In the genomic region with DNA sequence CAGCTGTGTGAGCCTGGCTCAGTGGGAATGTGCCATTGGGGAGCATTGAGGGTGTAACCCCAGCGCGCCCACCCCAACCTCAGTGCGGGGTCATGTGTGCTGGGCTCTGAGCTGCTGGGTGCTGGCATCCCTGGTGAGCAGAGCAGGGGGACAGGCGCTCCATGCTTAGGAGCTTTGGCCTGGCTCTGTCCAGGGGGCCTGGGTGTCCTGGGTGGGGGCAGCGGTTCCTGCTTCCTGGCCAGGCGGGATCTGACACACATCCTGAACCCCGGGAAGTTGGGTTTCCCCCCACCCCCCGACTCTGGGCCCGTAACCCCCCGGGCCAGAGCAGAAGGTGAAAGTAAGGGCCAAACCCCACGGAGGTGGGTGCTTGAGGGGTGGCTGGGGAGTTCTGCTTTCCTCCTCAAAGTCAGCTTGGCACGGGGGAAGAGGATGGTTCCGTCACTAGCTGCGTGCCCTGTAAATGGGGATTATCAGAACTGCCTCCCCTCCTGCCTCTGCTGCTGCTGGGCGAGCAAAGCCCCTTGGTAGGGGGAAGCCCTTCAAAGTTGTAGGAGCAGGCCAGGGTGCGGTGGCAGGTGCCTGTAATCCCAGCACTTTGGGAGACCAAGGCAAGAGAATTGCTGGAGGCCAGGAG, we compare ENCODE assay signal across 2 cellular contexts.
TF ChIP-seq lines count a peak whose summit lies in the region.

No MANE protein-coding gene starts in this region.

TF ChIP-seq in SK-N-SH, 30 proteins besides CTCF, POLR2A, EP300 and RAD21 (continued from another document):
- TF ChIP-seq, protein P1, sequence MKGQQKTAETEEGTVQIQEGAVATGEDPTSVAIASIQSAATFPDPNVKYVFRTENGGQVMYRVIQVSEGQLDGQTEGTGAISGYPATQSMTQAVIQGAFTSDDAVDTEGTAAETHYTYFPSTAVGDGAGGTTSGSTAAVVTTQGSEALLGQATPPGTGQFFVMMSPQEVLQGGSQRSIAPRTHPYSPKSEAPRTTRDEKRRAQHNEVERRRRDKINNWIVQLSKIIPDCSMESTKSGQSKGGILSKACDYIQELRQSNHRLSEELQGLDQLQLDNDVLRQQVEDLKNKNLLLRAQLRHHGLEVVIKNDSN (IDR thresholded peaks at IDR 0.05; ENCODE audit: borderline replicate concordance, low read depth): no peak
- TF ChIP-seq, protein P2, sequence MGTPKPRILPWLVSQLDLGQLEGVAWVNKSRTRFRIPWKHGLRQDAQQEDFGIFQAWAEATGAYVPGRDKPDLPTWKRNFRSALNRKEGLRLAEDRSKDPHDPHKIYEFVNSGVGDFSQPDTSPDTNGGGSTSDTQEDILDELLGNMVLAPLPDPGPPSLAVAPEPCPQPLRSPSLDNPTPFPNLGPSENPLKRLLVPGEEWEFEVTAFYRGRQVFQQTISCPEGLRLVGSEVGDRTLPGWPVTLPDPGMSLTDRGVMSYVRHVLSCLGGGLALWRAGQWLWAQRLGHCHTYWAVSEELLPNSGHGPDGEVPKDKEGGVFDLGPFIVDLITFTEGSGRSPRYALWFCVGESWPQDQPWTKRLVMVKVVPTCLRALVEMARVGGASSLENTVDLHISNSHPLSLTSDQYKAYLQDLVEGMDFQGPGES (IDR thresholded peaks at IDR 0.05; ENCODE audit: low read depth, low read length): no peak
- TF ChIP-seq MEF2A (IDR thresholded peaks at IDR 0.05; ENCODE audit: borderline replicate concordance, low read depth) (no peak), ELF1 (IDR thresholded peaks at IDR 0.05) (no peak), FOSL2 (IDR thresholded peaks at IDR 0.05; ENCODE audit: borderline replicate concordance, low read depth) (no peak), POLR2AphosphoS5 (IDR thresholded peaks at IDR 0.05; ENCODE audit: low read depth, low read length) (no peak), JUND (IDR thresholded peaks at IDR 0.05) (no peak), EZH2phosphoT487 (IDR thresholded peaks at IDR 0.05; ENCODE audit: borderline replicate concordance, low read depth) (no peak)
- TF ChIP-seq, protein P3, sequence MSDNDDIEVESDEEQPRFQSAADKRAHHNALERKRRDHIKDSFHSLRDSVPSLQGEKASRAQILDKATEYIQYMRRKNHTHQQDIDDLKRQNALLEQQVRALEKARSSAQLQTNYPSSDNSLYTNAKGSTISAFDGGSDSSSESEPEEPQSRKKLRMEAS (IDR thresholded peaks at IDR 0.05; ENCODE audit: low read depth): no peak
- TF ChIP-seq, protein P4, sequence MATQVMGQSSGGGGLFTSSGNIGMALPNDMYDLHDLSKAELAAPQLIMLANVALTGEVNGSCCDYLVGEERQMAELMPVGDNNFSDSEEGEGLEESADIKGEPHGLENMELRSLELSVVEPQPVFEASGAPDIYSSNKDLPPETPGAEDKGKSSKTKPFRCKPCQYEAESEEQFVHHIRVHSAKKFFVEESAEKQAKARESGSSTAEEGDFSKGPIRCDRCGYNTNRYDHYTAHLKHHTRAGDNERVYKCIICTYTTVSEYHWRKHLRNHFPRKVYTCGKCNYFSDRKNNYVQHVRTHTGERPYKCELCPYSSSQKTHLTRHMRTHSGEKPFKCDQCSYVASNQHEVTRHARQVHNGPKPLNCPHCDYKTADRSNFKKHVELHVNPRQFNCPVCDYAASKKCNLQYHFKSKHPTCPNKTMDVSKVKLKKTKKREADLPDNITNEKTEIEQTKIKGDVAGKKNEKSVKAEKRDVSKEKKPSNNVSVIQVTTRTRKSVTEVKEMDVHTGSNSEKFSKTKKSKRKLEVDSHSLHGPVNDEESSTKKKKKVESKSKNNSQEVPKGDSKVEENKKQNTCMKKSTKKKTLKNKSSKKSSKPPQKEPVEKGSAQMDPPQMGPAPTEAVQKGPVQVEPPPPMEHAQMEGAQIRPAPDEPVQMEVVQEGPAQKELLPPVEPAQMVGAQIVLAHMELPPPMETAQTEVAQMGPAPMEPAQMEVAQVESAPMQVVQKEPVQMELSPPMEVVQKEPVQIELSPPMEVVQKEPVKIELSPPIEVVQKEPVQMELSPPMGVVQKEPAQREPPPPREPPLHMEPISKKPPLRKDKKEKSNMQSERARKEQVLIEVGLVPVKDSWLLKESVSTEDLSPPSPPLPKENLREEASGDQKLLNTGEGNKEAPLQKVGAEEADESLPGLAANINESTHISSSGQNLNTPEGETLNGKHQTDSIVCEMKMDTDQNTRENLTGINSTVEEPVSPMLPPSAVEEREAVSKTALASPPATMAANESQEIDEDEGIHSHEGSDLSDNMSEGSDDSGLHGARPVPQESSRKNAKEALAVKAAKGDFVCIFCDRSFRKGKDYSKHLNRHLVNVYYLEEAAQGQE (IDR thresholded peaks at IDR 0.05; ENCODE audit: low read depth, low read length): no peak

TF ChIP-seq in SK-N-SH treated with all-trans-retinoic acid at 6 μM for 48 hours, 23 proteins besides CTCF, POLR2A, EP300 and RAD21 (continued from another document):
- TF ChIP-seq TCF4 (CRISPR knock-in tag; IDR thresholded peaks at IDR 0.05; ENCODE audit: borderline replicate concordance): no peak
- TF ChIP-seq RARB (CRISPR knock-in tag; IDR thresholded peaks at IDR 0.05): no peak
- TF ChIP-seq ARNTL (CRISPR knock-in tag; IDR thresholded peaks at IDR 0.05; ENCODE audit: borderline replicate concordance, low read depth): no peak
- TF ChIP-seq BACH2 (CRISPR knock-in tag; IDR thresholded peaks at IDR 0.05; ENCODE audit: borderline replicate concordance): no peak
- TF ChIP-seq, protein P5, sequence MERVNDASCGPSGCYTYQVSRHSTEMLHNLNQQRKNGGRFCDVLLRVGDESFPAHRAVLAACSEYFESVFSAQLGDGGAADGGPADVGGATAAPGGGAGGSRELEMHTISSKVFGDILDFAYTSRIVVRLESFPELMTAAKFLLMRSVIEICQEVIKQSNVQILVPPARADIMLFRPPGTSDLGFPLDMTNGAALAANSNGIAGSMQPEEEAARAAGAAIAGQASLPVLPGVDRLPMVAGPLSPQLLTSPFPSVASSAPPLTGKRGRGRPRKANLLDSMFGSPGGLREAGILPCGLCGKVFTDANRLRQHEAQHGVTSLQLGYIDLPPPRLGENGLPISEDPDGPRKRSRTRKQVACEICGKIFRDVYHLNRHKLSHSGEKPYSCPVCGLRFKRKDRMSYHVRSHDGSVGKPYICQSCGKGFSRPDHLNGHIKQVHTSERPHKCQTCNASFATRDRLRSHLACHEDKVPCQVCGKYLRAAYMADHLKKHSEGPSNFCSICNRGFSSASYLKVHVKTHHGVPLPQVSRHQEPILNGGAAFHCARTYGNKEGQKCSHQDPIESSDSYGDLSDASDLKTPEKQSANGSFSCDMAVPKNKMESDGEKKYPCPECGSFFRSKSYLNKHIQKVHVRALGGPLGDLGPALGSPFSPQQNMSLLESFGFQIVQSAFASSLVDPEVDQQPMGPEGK (CRISPR knock-in tag; IDR thresholded peaks at IDR 0.05; ENCODE audit: borderline replicate concordance): no peak
- TF ChIP-seq, protein P6, sequence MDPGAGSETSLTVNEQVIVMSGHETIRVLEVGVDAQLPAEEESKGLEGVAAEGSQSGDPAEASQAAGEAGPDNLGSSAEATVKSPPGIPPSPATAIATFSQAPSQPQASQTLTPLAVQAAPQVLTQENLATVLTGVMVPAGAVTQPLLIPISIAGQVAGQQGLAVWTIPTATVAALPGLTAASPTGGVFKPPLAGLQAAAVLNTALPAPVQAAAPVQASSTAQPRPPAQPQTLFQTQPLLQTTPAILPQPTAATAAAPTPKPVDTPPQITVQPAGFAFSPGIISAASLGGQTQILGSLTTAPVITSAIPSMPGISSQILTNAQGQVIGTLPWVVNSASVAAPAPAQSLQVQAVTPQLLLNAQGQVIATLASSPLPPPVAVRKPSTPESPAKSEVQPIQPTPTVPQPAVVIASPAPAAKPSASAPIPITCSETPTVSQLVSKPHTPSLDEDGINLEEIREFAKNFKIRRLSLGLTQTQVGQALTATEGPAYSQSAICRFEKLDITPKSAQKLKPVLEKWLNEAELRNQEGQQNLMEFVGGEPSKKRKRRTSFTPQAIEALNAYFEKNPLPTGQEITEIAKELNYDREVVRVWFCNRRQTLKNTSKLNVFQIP (CRISPR knock-in tag; IDR thresholded peaks at IDR 0.05; ENCODE audit: borderline replicate concordance, low read depth): no peak
- TF ChIP-seq, protein P7, sequence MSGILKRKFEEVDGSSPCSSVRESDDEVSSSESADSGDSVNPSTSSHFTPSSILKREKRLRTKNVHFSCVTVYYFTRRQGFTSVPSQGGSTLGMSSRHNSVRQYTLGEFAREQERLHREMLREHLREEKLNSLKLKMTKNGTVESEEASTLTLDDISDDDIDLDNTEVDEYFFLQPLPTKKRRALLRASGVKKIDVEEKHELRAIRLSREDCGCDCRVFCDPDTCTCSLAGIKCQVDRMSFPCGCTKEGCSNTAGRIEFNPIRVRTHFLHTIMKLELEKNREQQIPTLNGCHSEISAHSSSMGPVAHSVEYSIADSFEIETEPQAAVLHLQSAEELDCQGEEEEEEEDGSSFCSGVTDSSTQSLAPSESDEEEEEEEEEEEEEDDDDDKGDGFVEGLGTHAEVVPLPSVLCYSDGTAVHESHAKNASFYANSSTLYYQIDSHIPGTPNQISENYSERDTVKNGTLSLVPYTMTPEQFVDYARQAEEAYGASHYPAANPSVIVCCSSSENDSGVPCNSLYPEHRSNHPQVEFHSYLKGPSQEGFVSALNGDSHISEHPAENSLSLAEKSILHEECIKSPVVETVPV (CRISPR knock-in tag; IDR thresholded peaks at IDR 0.05): no peak
- no peak for TF ChIP-seq TOX (CRISPR knock-in tag; IDR thresholded peaks at IDR 0.05; ENCODE audit: borderline replicate concordance)
- TF ChIP-seq ZNF70 (CRISPR knock-in tag; IDR thresholded peaks at IDR 0.05): no peak
- TF ChIP-seq ZNF8 (CRISPR knock-in tag; IDR thresholded peaks at IDR 0.05): no peak
- TF ChIP-seq ZFP3 (CRISPR knock-in tag; IDR thresholded peaks at IDR 0.05): no peak
- no peak for TF ChIP-seq ZC3H10 (CRISPR knock-in tag; IDR thresholded peaks at IDR 0.05)
- no peak for TF ChIP-seq GLIS3 (CRISPR knock-in tag; IDR thresholded peaks at IDR 0.05)
- TF ChIP-seq, protein P8, sequence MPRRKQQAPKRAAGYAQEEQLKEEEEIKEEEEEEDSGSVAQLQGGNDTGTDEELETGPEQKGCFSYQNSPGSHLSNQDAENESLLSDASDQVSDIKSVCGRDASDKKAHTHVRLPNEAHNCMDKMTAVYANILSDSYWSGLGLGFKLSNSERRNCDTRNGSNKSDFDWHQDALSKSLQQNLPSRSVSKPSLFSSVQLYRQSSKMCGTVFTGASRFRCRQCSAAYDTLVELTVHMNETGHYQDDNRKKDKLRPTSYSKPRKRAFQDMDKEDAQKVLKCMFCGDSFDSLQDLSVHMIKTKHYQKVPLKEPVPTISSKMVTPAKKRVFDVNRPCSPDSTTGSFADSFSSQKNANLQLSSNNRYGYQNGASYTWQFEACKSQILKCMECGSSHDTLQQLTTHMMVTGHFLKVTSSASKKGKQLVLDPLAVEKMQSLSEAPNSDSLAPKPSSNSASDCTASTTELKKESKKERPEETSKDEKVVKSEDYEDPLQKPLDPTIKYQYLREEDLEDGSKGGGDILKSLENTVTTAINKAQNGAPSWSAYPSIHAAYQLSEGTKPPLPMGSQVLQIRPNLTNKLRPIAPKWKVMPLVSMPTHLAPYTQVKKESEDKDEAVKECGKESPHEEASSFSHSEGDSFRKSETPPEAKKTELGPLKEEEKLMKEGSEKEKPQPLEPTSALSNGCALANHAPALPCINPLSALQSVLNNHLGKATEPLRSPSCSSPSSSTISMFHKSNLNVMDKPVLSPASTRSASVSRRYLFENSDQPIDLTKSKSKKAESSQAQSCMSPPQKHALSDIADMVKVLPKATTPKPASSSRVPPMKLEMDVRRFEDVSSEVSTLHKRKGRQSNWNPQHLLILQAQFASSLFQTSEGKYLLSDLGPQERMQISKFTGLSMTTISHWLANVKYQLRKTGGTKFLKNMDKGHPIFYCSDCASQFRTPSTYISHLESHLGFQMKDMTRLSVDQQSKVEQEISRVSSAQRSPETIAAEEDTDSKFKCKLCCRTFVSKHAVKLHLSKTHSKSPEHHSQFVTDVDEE (CRISPR knock-in tag; IDR thresholded peaks at IDR 0.05): no peak
- no peak for TF ChIP-seq PPARA (CRISPR knock-in tag; IDR thresholded peaks at IDR 0.05; ENCODE audit: borderline replicate concordance)
- TF ChIP-seq SNAI2 (CRISPR knock-in tag; IDR thresholded peaks at IDR 0.05): no peak
- TF ChIP-seq CSDC2 (CRISPR knock-in tag; IDR thresholded peaks at IDR 0.05): no peak
TF ChIP-seq in SK-N-SH treated with all-trans-retinoic acid at 6 μM for 48 hours: peak in this region for 0.
